ENCODE assay signal across 8 cellular contexts in genomic region chr1:76868154-76868882, GRCh38. TPM values are rescaled to one million over a fixed set of nuclear protein-coding genes. Genes with fewer than 3 reads are reported as not detected.
A peak's percentile ranks its signal among the peaks of the same experiment; 100 is the strongest.
DNase-seq lines count a peak whose midpoint lies in the region; ATAC-seq, FAIRE-seq and TF ChIP-seq lines count a peak whose summit lies in the region.

No MANE protein-coding gene starts in this region.

- no peaks in the 10 kb centered on the region for H3K36me3 Mint-ChIP-seq in stimulated activated memory B cell treated with anti-CD40 and anti-IgM and Interleukin-4, amounts not matched to agents 10 μg/mL and 1 μg/mL and 100 μg/mL, for 72 hours

- peaks cover 32% of the 10 kb centered on the region for H3K27me3 Mint-ChIP-seq in stimulated activated memory B cell treated with anti-CD40 and anti-IgM and Interleukin-4, amounts not matched to agents 10 μg/mL and 1 μg/mL and 100 μg/mL, for 72 hours

- no peak overlapping the region for H3K9ac ChIP-seq in kidney (ENCODE audit: low read length in 2 of 2)

- no peak for TF ChIP-seq CTCF in kidney (IDR thresholded peaks at IDR 0.05; ENCODE audit: borderline replicate concordance, extremely low read depth, insufficient read depth)

- peaks cover 0 to 8% of the 10 kb centered on the region in 2 donors for H3K4me1 ChIP-seq in kidney (ENCODE audit: control insufficient read depth in 1 of 2, insufficient read depth in 1 of 2, low read depth in 1 of 2, low read length in 2 of 2)

- peak; percentile 44 for ATAC-seq in GM21619 (IDR thresholded peaks at IDR 0.05; ENCODE audit: unreplicated experiment)
- ATAC-seq in stimulated activated memory B cell treated with anti-CD40 and anti-IgM and Interleukin-4, amounts not matched to agents 10 μg/mL and 1 μg/mL and 100 μg/mL, for 72 hours, result peak; percentile 71

- peaks cover 9% of the 10 kb centered on the region for H3K4me1 Mint-ChIP-seq in stimulated activated memory B cell treated with anti-CD40 and anti-IgM and Interleukin-4, amounts not matched to agents 10 μg/mL and 1 μg/mL and 100 μg/mL, for 72 hours

- H3K9me3 ChIP-seq in kidney (ENCODE audit: control insufficient read depth in 1 of 2, low read length in 2 of 2), result no peaks in the 10 kb centered on the region

- H3K27ac Mint-ChIP-seq in stimulated activated memory B cell treated with anti-CD40 and anti-IgM and Interleukin-4, amounts not matched to agents 10 μg/mL and 1 μg/mL and 100 μg/mL, for 72 hours, result no peak overlapping the region

- intact Hi-C loops in kidney (cut with DNase I), result no loop called here

- no peak for FAIRE-seq in kidney (lab: Jason Lieb, UNC)

- peak; percentile 87 for DNase-seq in COLO668 (lab: John Stamatoyannopoulos, UW; ENCODE audit: unreplicated experiment)
- DNase-seq in NCI-H526 treated with DMSO at 0.1 percent for 48 hours (lab: John Stamatoyannopoulos, UW), result peak; percentile 78
- peak in 37 of 61 donors; percentile 8 to 64 (median 30) for DNase-seq in caudate nucleus (lab: John Stamatoyannopoulos, UW)
- DNase-seq in kidney, result peak; percentile 80
- DNase-seq in amniotic stem cell (lab: John Stamatoyannopoulos, UW), result no peak
- DNase-seq in cortex of kidney (lab: John Stamatoyannopoulos, UW), result no peak

- H3K36me3 ChIP-seq in kidney (ENCODE audit: control insufficient read depth in 1 of 2, insufficient read depth in 2 of 2, low read length in 2 of 2), result no peaks in the 10 kb centered on the region

- H3K4me3 Mint-ChIP-seq in stimulated activated memory B cell treated with anti-CD40 and anti-IgM and Interleukin-4, amounts not matched to agents 10 μg/mL and 1 μg/mL and 100 μg/mL, for 72 hours, result peak overlapping the region; percentile 67

- H3K27ac ChIP-seq in caudate nucleus (ENCODE audit: low read depth, low read length) (no peak overlapping the region), kidney (ENCODE audit: low read depth in 2 of 2, low read length in 2 of 2) (no peak overlapping the region)

- H3K9me3 Mint-ChIP-seq in stimulated activated memory B cell treated with anti-CD40 and anti-IgM and Interleukin-4, amounts not matched to agents 10 μg/mL and 1 μg/mL and 100 μg/mL, for 72 hours, result peaks cover 3% of the 10 kb centered on the region

- peak overlapping the region in 1 of 2 donors; percentile 47 for H3K4me3 ChIP-seq in kidney (ENCODE audit: low read length in 2 of 2)

RNA-seq across cellular contexts. Expression of gene ST6GALNAC5, which starts 1.0 kb away (rescaled TPM):
- 0.50 TPM for total RNA-seq in kidney
- 0.34 TPM for polyA plus RNA-seq in kidney (ENCODE audit: insufficient read depth, low read depth, low replicate concordance)

Comparison
In these comparisons a context has a peak if more than half of its experiments do, and no peak if none do; other contexts are left out.
1. DNase-seq: peak in COLO668 (single experiment), NCI-H526 treated with DMSO at 0.1 percent for 48 hours (single experiment), caudate nucleus (37 of 61) and kidney (single experiment); none in amniotic stem cell (single experiment) and cortex of kidney (single experiment).